Comparison of ENCODE assay signal across 8 cellular contexts in genomic region chr19:48487944-48488343, GRCh38. TPM values are rescaled to one million over a fixed set of nuclear protein-coding genes. Genes with fewer than 3 reads are reported as not detected.
DNase-seq lines count a peak whose midpoint lies in the region; ATAC-seq and TF ChIP-seq lines count a peak whose summit lies in the region.

No MANE protein-coding gene starts in this region.

- peaks cover 12% of the 10 kb centered on the region for H3K27me3 Mint-ChIP-seq in activated T-helper 1 cell treated with anti-CD3 and anti-CD28 coated beads, Interleukin-12 subunit alpha, Interleukin-12 subunit beta, Interleukin-2, Interleukin-4 antibody, amounts not matched to agents 30 ng/mL and 10 ng/mL and 1 ng/mL, durations not matched to agents 14 hours and 24 hours and 36 hours (ENCODE audit: insufficient read depth)
- peaks cover 26% of the 10 kb centered on the region for H3K27me3 Mint-ChIP-seq in activated CD8-positive, alpha-beta memory T cell treated with anti-CD3 and anti-CD28 coated beads, Interleukin-2, amount 10 ng/mL, durations not matched to agents 7 days and 5 days

- no peak overlapping the region for H3K4me3 Mint-ChIP-seq in activated T-helper 1 cell treated with anti-CD3 and anti-CD28 coated beads, Interleukin-12 subunit alpha, Interleukin-12 subunit beta, Interleukin-2, Interleukin-4 antibody, amounts not matched to agents 30 ng/mL and 10 ng/mL and 1 ng/mL, durations not matched to agents 14 hours and 24 hours and 36 hours
- H3K4me3 Mint-ChIP-seq in activated CD8-positive, alpha-beta memory T cell treated with anti-CD3 and anti-CD28 coated beads, Interleukin-2, amount 10 ng/mL, durations not matched to agents 7 days and 5 days, result no peak overlapping the region

- no peaks in the 10 kb centered on the region for H3K36me3 ChIP-seq in suprapubic skin

- intact Hi-C loops in right cardiac atrium (cut with DNase I), result loop anchor here in 1 of 4 donors (5.0 kb wide), 1 partner anchor 99 kb away; no protein-coding TSS in a partner anchor
- intact Hi-C loops in activated T-helper 1 cell treated with anti-CD3 and anti-CD28 coated beads, Interleukin-12 subunit alpha, Interleukin-12 subunit beta, Interleukin-2, Interleukin-4 antibody, amounts not matched to agents 30 ng/mL and 10 ng/mL and 1 ng/mL, durations not matched to agents 14 hours and 24 hours and 36 hours (cut with micrococcal nuclease), result loop anchor here (2.0 kb wide), 1 partner anchor 15 kb away; no protein-coding TSS in a partner anchor

- CTCF ChIA-PET in activated CD8-positive, alpha-beta memory T cell treated with anti-CD3 and anti-CD28 coated beads, Interleukin-2, amount 10 ng/mL, durations not matched to agents 7 days and 5 days (lab: Charles Lee), result interaction anchor here (0.7 to 4.9 kb wide), 7 partner anchors 97 to 174 kb away, joined by 3 to 72 read pairs (median 6); partner anchors contain the start of gene KDELR1

- H3K27me3 ChIP-seq in right cardiac atrium (ENCODE audit: control insufficient read depth, insufficient read depth), result no peaks in the 10 kb centered on the region
- H3K27me3 ChIP-seq in suprapubic skin, result no peaks in the 10 kb centered on the region

- H3K9me3 ChIP-seq in right cardiac atrium (ENCODE audit: control insufficient read depth, low read length) (no peaks in the 10 kb centered on the region), suprapubic skin (no peaks in the 10 kb centered on the region)

- H3K36me3 Mint-ChIP-seq in activated T-helper 1 cell treated with anti-CD3 and anti-CD28 coated beads, Interleukin-12 subunit alpha, Interleukin-12 subunit beta, Interleukin-2, Interleukin-4 antibody, amounts not matched to agents 30 ng/mL and 10 ng/mL and 1 ng/mL, durations not matched to agents 14 hours and 24 hours and 36 hours (ENCODE audit: low read depth), result no peaks in the 10 kb centered on the region
- no peaks in the 10 kb centered on the region for H3K36me3 Mint-ChIP-seq in activated CD8-positive, alpha-beta memory T cell treated with anti-CD3 and anti-CD28 coated beads, Interleukin-2, amount 10 ng/mL, durations not matched to agents 7 days and 5 days

- H3K4me1 ChIP-seq in right cardiac atrium (ENCODE audit: control insufficient read depth, insufficient read depth, low read length) (no peaks in the 10 kb centered on the region), suprapubic skin (peaks cover 54% of the 10 kb centered on the region)

- peaks cover 21% of the 10 kb centered on the region for H3K4me1 Mint-ChIP-seq in activated T-helper 1 cell treated with anti-CD3 and anti-CD28 coated beads, Interleukin-12 subunit alpha, Interleukin-12 subunit beta, Interleukin-2, Interleukin-4 antibody, amounts not matched to agents 30 ng/mL and 10 ng/mL and 1 ng/mL, durations not matched to agents 14 hours and 24 hours and 36 hours (ENCODE audit: low read depth)
- H3K4me1 Mint-ChIP-seq in activated CD8-positive, alpha-beta memory T cell treated with anti-CD3 and anti-CD28 coated beads, Interleukin-2, amount 10 ng/mL, durations not matched to agents 7 days and 5 days, result peaks cover 20% of the 10 kb centered on the region

- TF ChIP-seq POLR2A in suprapubic skin (IDR thresholded peaks at IDR 0.05), result no peak

- peak overlapping the region; percentile 84 for H3K27ac ChIP-seq in right cardiac atrium (ENCODE audit: low read length)
- H3K27ac ChIP-seq in suprapubic skin, result peak overlapping the region; percentile 69

- TF ChIP-seq EP300 in suprapubic skin (IDR thresholded peaks at IDR 0.05), result no peak

- peak; percentile 8 to 18 for ATAC-seq in right cardiac atrium
- no peak for ATAC-seq in GM19452 (IDR thresholded peaks at IDR 0.05; ENCODE audit: unreplicated experiment)
- no peak for ATAC-seq in HG03196 (IDR thresholded peaks at IDR 0.05; ENCODE audit: unreplicated experiment)
- ATAC-seq in activated CD8-positive, alpha-beta memory T cell treated with anti-CD3 and anti-CD28 coated beads, Interleukin-2, amount 10 ng/mL, durations not matched to agents 7 days and 5 days, result no peak

- no peaks in the 10 kb centered on the region for H3K9me3 Mint-ChIP-seq in activated T-helper 1 cell treated with anti-CD3 and anti-CD28 coated beads, Interleukin-12 subunit alpha, Interleukin-12 subunit beta, Interleukin-2, Interleukin-4 antibody, amounts not matched to agents 30 ng/mL and 10 ng/mL and 1 ng/mL, durations not matched to agents 14 hours and 24 hours and 36 hours
- H3K9me3 Mint-ChIP-seq in activated CD8-positive, alpha-beta memory T cell treated with anti-CD3 and anti-CD28 coated beads, Interleukin-2, amount 10 ng/mL, durations not matched to agents 7 days and 5 days (ENCODE audit: low read depth), result no peaks in the 10 kb centered on the region

- DNase-seq in HPDE6-E6E7 (ENCODE audit: extremely low spot score), result peak; percentile 91
- DNase-seq in astrocyte of the hippocampus (ENCODE audit: low read depth, low spot score), result peak; percentile 97
- peak in 2 of 3 donors; percentile 79 to 80 for DNase-seq in right cardiac atrium
- no peak for DNase-seq in suprapubic skin (ENCODE audit: low spot score in 2 of 2)
- no peak for DNase-seq in activated T-helper 1 cell treated with anti-CD3 and anti-CD28 coated beads, Interleukin-12 subunit alpha, Interleukin-12 subunit beta, Interleukin-2, Interleukin-4 antibody, amounts not matched to agents 30 ng/mL and 10 ng/mL and 1 ng/mL, durations not matched to agents 14 hours and 24 hours and 36 hours (ENCODE audit: low spot score)
- no peak for DNase-seq in activated CD8-positive, alpha-beta memory T cell treated with anti-CD3 and anti-CD28 coated beads, Interleukin-2, amount 10 ng/mL, durations not matched to agents 7 days and 5 days

- H3K4me3 ChIP-seq in right cardiac atrium (ENCODE audit: low read length) (no peak overlapping the region), suprapubic skin (no peak overlapping the region)

- TF ChIP-seq CTCF in suprapubic skin (IDR thresholded peaks at IDR 0.05), result no peak

- WGBS in right cardiac atrium, result 58% methylated on average over 8 of the region's 8 CpGs
- 59% methylated on average over 5 of the region's 8 CpGs for WGBS in suprapubic skin

- no peak overlapping the region for H3K27ac Mint-ChIP-seq in activated T-helper 1 cell treated with anti-CD3 and anti-CD28 coated beads, Interleukin-12 subunit alpha, Interleukin-12 subunit beta, Interleukin-2, Interleukin-4 antibody, amounts not matched to agents 30 ng/mL and 10 ng/mL and 1 ng/mL, durations not matched to agents 14 hours and 24 hours and 36 hours
- H3K27ac Mint-ChIP-seq in activated CD8-positive, alpha-beta memory T cell treated with anti-CD3 and anti-CD28 coated beads, Interleukin-2, amount 10 ng/mL, durations not matched to agents 7 days and 5 days, result no peak overlapping the region

RNA-seq across cellular contexts. Expression of gene CYTH2, which starts 18.8 kb away (rescaled TPM):
- total RNA-seq in right cardiac atrium (10 to 100 TPM; 26.0 to 35.0 (median 29.2) TPM), suprapubic skin (10 to 100 TPM; 54.9 to 86.5 (median 63.2) TPM)
- 27.4 TPM for polyA plus RNA-seq in right cardiac atrium
- total RNA-seq in activated T-helper 1 cell treated with anti-CD3 and anti-CD28 coated beads, Interleukin-12 subunit alpha, Interleukin-12 subunit beta, Interleukin-2, Interleukin-4 antibody, amounts not matched to agents 30 ng/mL and 10 ng/mL and 1 ng/mL, durations not matched to agents 14 hours and 24 hours and 36 hours, result 35.9 and 37.1 TPM in 2 replicates
- total RNA-seq in activated CD8-positive, alpha-beta memory T cell treated with anti-CD3 and anti-CD28 coated beads, Interleukin-2, amount 10 ng/mL, durations not matched to agents 7 days and 5 days, result 10 to 100 TPM; 42.5 to 47.8 TPM

RNA-seq across cellular contexts. Expression of gene LMTK3, which starts 23.7 kb away (rescaled TPM):
- total RNA-seq in right cardiac atrium (1 to 10 TPM; 3.1 to 7.2 (median 5.5) TPM), suprapubic skin (1 to 10 TPM; 1.3 to 3.5 (median 1.6) TPM)
- 2.9 TPM for polyA plus RNA-seq in right cardiac atrium
- total RNA-seq in activated T-helper 1 cell treated with anti-CD3 and anti-CD28 coated beads, Interleukin-12 subunit alpha, Interleukin-12 subunit beta, Interleukin-2, Interleukin-4 antibody, amounts not matched to agents 30 ng/mL and 10 ng/mL and 1 ng/mL, durations not matched to agents 14 hours and 24 hours and 36 hours, result 2.0 and 3.1 TPM in 2 replicates
- 1 to 10 TPM; 3.5 to 5.3 TPM for total RNA-seq in activated CD8-positive, alpha-beta memory T cell treated with anti-CD3 and anti-CD28 coated beads, Interleukin-2, amount 10 ng/mL, durations not matched to agents 7 days and 5 days

RNA-seq across cellular contexts. Expression of gene KCNJ14, which starts 32.6 kb away (rescaled TPM):
- total RNA-seq in right cardiac atrium (under 1 TPM; 0.20 to 0.75 (median 0.23) TPM), suprapubic skin (1 to 10 TPM; 4.2 to 4.7 (median 4.6) TPM)
- polyA plus RNA-seq in right cardiac atrium, result 0.16 TPM
- 2.2 and 2.4 TPM in 2 replicates for total RNA-seq in activated T-helper 1 cell treated with anti-CD3 and anti-CD28 coated beads, Interleukin-12 subunit alpha, Interleukin-12 subunit beta, Interleukin-2, Interleukin-4 antibody, amounts not matched to agents 30 ng/mL and 10 ng/mL and 1 ng/mL, durations not matched to agents 14 hours and 24 hours and 36 hours
- 1 to 10 TPM in 1 of 2 experiments, under 1 TPM in 1; 0.85 to 1.5 TPM for total RNA-seq in activated CD8-positive, alpha-beta memory T cell treated with anti-CD3 and anti-CD28 coated beads, Interleukin-2, amount 10 ng/mL, durations not matched to agents 7 days and 5 days

RNA-seq across cellular contexts. Expression of gene GRWD1, which starts 42.2 kb away (rescaled TPM):
- total RNA-seq in right cardiac atrium (10 to 100 TPM; 16.0 to 20.4 (median 17.3) TPM), suprapubic skin (10 to 100 TPM; 24.5 to 53.4 (median 40.1) TPM)
- 7.2 TPM for polyA plus RNA-seq in right cardiac atrium
- 96.0 and 100 TPM in 2 replicates for total RNA-seq in activated T-helper 1 cell treated with anti-CD3 and anti-CD28 coated beads, Interleukin-12 subunit alpha, Interleukin-12 subunit beta, Interleukin-2, Interleukin-4 antibody, amounts not matched to agents 30 ng/mL and 10 ng/mL and 1 ng/mL, durations not matched to agents 14 hours and 24 hours and 36 hours
- 10 to 100 TPM; 37.9 to 58.7 TPM for total RNA-seq in activated CD8-positive, alpha-beta memory T cell treated with anti-CD3 and anti-CD28 coated beads, Interleukin-2, amount 10 ng/mL, durations not matched to agents 7 days and 5 days

Comparison
In these comparisons a context has a peak if more than half of its experiments do, and no peak if none do; other contexts are left out.
1. DNase-seq: peak in HPDE6-E6E7 (single experiment), astrocyte of the hippocampus (single experiment) and right cardiac atrium (2 of 3); none in suprapubic skin (0 of 2), activated T-helper 1 cell treated with anti-CD3 and anti-CD28 coated beads, Interleukin-12 subunit alpha, Interleukin-12 subunit beta, Interleukin-2, Interleukin-4 antibody, amounts not matched to agents 30 ng/mL and 10 ng/mL and 1 ng/mL, durations not matched to agents 14 hours and 24 hours and 36 hours (single experiment) and activated CD8-positive, alpha-beta memory T cell treated with anti-CD3 and anti-CD28 coated beads, Interleukin-2, amount 10 ng/mL, durations not matched to agents 7 days and 5 days (single experiment).
2. ATAC-seq: peak in right cardiac atrium (2 of 2); none in GM19452 (single experiment), HG03196 (single experiment) and activated CD8-positive, alpha-beta memory T cell treated with anti-CD3 and anti-CD28 coated beads, Interleukin-2, amount 10 ng/mL, durations not matched to agents 7 days and 5 days (single experiment).